In genomic region chr10:38038932-38039245, GRCh38 we compare ENCODE assay signal across 1 cellular context.
TF ChIP-seq lines count a peak whose summit lies in the region.

No MANE protein-coding gene starts in this region.

TF ChIP-seq in SK-N-SH treated with all-trans-retinoic acid at 6 μM for 48 hours, 23 proteins besides CTCF, POLR2A, EP300 and RAD21 (continued from another document):
- TF ChIP-seq CREB5 (CRISPR knock-in tag; IDR thresholded peaks at IDR 0.05; ENCODE audit: low read depth) (no peak), PPARA (CRISPR knock-in tag; IDR thresholded peaks at IDR 0.05; ENCODE audit: borderline replicate concordance) (no peak), TCF4 (CRISPR knock-in tag; IDR thresholded peaks at IDR 0.05; ENCODE audit: borderline replicate concordance) (no peak), CSDC2 (CRISPR knock-in tag; IDR thresholded peaks at IDR 0.05) (no peak), ZFP30 (CRISPR knock-in tag; IDR thresholded peaks at IDR 0.05) (no peak)
- TF ChIP-seq, protein P1, sequence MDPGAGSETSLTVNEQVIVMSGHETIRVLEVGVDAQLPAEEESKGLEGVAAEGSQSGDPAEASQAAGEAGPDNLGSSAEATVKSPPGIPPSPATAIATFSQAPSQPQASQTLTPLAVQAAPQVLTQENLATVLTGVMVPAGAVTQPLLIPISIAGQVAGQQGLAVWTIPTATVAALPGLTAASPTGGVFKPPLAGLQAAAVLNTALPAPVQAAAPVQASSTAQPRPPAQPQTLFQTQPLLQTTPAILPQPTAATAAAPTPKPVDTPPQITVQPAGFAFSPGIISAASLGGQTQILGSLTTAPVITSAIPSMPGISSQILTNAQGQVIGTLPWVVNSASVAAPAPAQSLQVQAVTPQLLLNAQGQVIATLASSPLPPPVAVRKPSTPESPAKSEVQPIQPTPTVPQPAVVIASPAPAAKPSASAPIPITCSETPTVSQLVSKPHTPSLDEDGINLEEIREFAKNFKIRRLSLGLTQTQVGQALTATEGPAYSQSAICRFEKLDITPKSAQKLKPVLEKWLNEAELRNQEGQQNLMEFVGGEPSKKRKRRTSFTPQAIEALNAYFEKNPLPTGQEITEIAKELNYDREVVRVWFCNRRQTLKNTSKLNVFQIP (CRISPR knock-in tag; IDR thresholded peaks at IDR 0.05; ENCODE audit: borderline replicate concordance, low read depth), result no peak
